8 cellular contexts compared by ENCODE assay signal in the genomic region with DNA sequence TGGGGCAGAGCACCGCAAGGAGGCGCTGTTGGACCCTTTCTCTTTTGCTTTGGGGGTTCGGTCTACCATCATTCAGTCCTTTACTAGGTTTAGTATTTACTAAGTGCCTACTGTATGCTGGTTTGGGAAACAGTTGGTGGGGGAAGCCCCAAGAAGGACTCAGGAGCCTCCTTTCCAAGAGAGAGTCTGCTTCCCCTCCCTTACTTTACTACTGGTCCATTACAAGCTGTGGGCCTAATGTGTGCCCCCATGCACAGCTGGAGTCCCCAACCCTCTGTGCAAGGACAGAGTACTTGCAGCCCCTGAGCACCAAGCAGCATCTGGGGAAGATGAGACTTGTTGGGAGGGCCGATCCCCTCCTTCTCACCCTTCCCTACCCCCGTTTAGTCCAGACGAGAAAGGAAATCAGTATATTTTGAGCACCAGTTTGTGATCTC. TPM values are rescaled to one million over a fixed set of nuclear protein-coding genes. Genes with fewer than 3 reads are reported as not detected.
DNase-seq lines count a peak whose midpoint lies in the region; ATAC-seq and TF ChIP-seq lines count a peak whose summit lies in the region.

No MANE protein-coding gene starts in this region.

- CTCF ChIA-PET in T-cell (lab: Charles Lee): interaction anchor here (0.5 to 4.4 kb wide), 22 partner anchors 12 to 1511 kb away, joined by 3 to 51 read pairs (median 4); a partner anchor contains a TSS

- peak overlapping the region; percentile 75 to 95 (median 84) for H3K4me3 ChIP-seq in BLaER1 treated with 17β-estradiol and CSF1 and Interleukin-3, amounts not matched to agents 10 nM and 100 nM
- peak overlapping the region; percentile 97 for H3K4me3 ChIP-seq in lung

- no peaks in the 10 kb centered on the region for H3K27me3 Mint-ChIP-seq in T-cell

- H3K27me3 ChIP-seq in BLaER1 treated with 17β-estradiol and CSF1 and Interleukin-3, amounts not matched to agents 10 nM and 100 nM: no peaks in the 10 kb centered on the region
- no peaks in the 10 kb centered on the region for H3K27me3 ChIP-seq in lung (ENCODE audit: control insufficient read depth, insufficient read depth)

- TF ChIP-seq CTCF in lung (IDR thresholded peaks at IDR 0.05; ENCODE audit: control extremely low read depth, extremely low read depth): peak; percentile 89

- H3K4me1 Mint-ChIP-seq in T-cell: peaks cover 40 to 59% (median 51%) of the 10 kb centered on the region in 3 donors

- H4K20me1 ChIP-seq in BLaER1 treated with 17β-estradiol and CSF1 and Interleukin-3, amounts not matched to agents 10 nM and 100 nM: no peaks in the 10 kb centered on the region

- peaks cover 51 to 64% (median 58%) of the 10 kb centered on the region in 10 experiments for H3K4me1 ChIP-seq in BLaER1 treated with 17β-estradiol and CSF1 and Interleukin-3, amounts not matched to agents 10 nM and 100 nM
- H3K4me1 ChIP-seq in lung (ENCODE audit: control insufficient read depth in 2 of 2, insufficient read depth in 2 of 2, low read length in 2 of 2): peaks cover 0 to 4% of the 10 kb centered on the region in 2 donors

- peak overlapping the region; percentile 71 to 99 (median 88) for H3K4me2 ChIP-seq in BLaER1 treated with 17β-estradiol and CSF1 and Interleukin-3, amounts not matched to agents 10 nM and 100 nM

- H3K9me3 Mint-ChIP-seq in T-cell: no peaks in the 10 kb centered on the region

- ATAC-seq in GM19043 (IDR thresholded peaks at IDR 0.05; ENCODE audit: low read depth, unreplicated experiment): peak; percentile 6
- peak; percentile 34 for ATAC-seq in HG03558 (IDR thresholded peaks at IDR 0.05; ENCODE audit: extremely low read depth, unreplicated experiment)
- ATAC-seq in T-cell (replicated peaks in 1 of 4): peak; percentile 2 to 37 (median 6)
- ATAC-seq in lung (ENCODE audit: insufficient read depth, low FRiP score): no peak

- no peaks in the 10 kb centered on the region for H3K36me3 ChIP-seq in BLaER1 treated with 17β-estradiol and CSF1 and Interleukin-3, amounts not matched to agents 10 nM and 100 nM
- no peaks in the 10 kb centered on the region for H3K36me3 ChIP-seq in lung (ENCODE audit: control insufficient read depth in 2 of 2, insufficient read depth in 2 of 2, low read length in 2 of 2)

- DNase-seq in T-cell: peak in 18 of 34 experiments; percentile 81 to 91 (median 88)
- peak; percentile 84 for DNase-seq in central memory CD4-positive, alpha-beta T cell
- peak; percentile 85 for DNase-seq in lung (ENCODE audit: low spot score)
- DNase-seq in stimulated activated CD8-positive, alpha-beta memory T cell treated with anti-CD3 and anti-CD28 coated beads, Interleukin-15, amount 100 ng/mL, for 24 hours (ENCODE audit: low read depth): peak; percentile 85
- DNase-seq in NCI-H510A treated with DMSO at 0.1 percent for 48 hours (lab: John Stamatoyannopoulos, UW): no peak

- H3K9me3 ChIP-seq in BLaER1 treated with 17β-estradiol and CSF1 and Interleukin-3, amounts not matched to agents 10 nM and 100 nM (replicated peaks in 1 of 11): no peaks in the 10 kb centered on the region
- no peaks in the 10 kb centered on the region for H3K9me3 ChIP-seq in lung (ENCODE audit: control insufficient read depth in 2 of 2, insufficient read depth in 1 of 2, low read length in 1 of 2)

- POLR2A ChIA-PET in T-cell (lab: Charles Lee): interaction anchor here in 1 of 2 donors (1.0 kb wide), 1 partner anchor 76 kb away, joined by 3 read pairs; no protein-coding TSS in a partner anchor

- 27 to 33% methylated on average over 6 of the region's 6 CpGs for WGBS in lung, 2 donors

- peak overlapping the region in 9 of 11 experiments; percentile 64 to 89 (median 82); a peak in 16 of 22 replicates for H3K27ac ChIP-seq in BLaER1 treated with 17β-estradiol and CSF1 and Interleukin-3, amounts not matched to agents 10 nM and 100 nM
- H3K27ac ChIP-seq in lung (ENCODE audit: low read depth in 1 of 2, low read length in 1 of 2): peak overlapping the region in 1 of 2 donors; percentile 91

- peaks cover 7% of the 10 kb centered on the region for H3K36me3 Mint-ChIP-seq in T-cell

- peak overlapping the region; percentile 94 to 100 (median 98) for H3K4me3 Mint-ChIP-seq in T-cell

- peak overlapping the region; percentile 99 for H3K27ac Mint-ChIP-seq in T-cell

- peak overlapping the region; percentile 71 to 91 (median 84); a peak in 21 of 22 replicates for H3K9ac ChIP-seq in BLaER1 treated with 17β-estradiol and CSF1 and Interleukin-3, amounts not matched to agents 10 nM and 100 nM

RNA-seq across cellular contexts. Expression of a gene that starts 0.9 kb away (rescaled TPM):
- total RNA-seq in T-cell (10 to 100 TPM; 61.7 to 97.2 (median 80.3) TPM), lung (10 to 100 TPM; 38.9 to 97.1 TPM)
- polyA plus RNA-seq in lung: 100 to 1,000 TPM in 1 of 2 donors, 10 to 100 TPM in 1; 44.9 to 129 TPM

RNA-seq across cellular contexts. Expression of a gene that starts 29.1 kb away (rescaled TPM):
- total RNA-seq in T-cell (1 to 10 TPM in 3 of 5 donors, not detected in 2; 1.5 to 2.8 (median 1.9) TPM), lung (100 to 1,000 TPM; 102 to 407 TPM)
- polyA plus RNA-seq in lung: 100 to 1,000 TPM; 214 to 418 TPM

RNA-seq across cellular contexts. Expression of a gene that starts 31.0 kb away (rescaled TPM):
- total RNA-seq in T-cell (not detected), lung (not detected)
- not detected for polyA plus RNA-seq in lung

RNA-seq across cellular contexts. Expression of a gene that starts 37.8 kb away (rescaled TPM):
- 10 to 100 TPM; 20.7 to 33.2 (median 26.2) TPM for total RNA-seq in T-cell
- 10 to 100 TPM; 10.4 to 46.5 TPM for total RNA-seq in lung
- polyA plus RNA-seq in lung: 10 to 100 TPM; 45.1 to 64.7 TPM

RNA-seq across cellular contexts. Expression of a gene that starts 52.8 kb away (rescaled TPM):
- 10 to 100 TPM in 4 of 5 donors, 1 to 10 TPM in 1; 8.8 to 31.6 (median 25.1) TPM for total RNA-seq in T-cell
- total RNA-seq in lung: 10 to 100 TPM; 18.5 to 18.7 TPM
- 10 to 100 TPM; 10.3 to 14.8 TPM for polyA plus RNA-seq in lung

Comparison
In these comparisons a context has a peak if more than half of its experiments do, and no peak if none do; other contexts are left out.
1. RNA of a gene that starts 29.1 kb away (total RNA-seq): 102 to 407 TPM in lung; 1.5 to 2.8 TPM in T-cell; every median in the first group is over 10 times any median in the second.